1 cellular context compared by ENCODE assay signal in genomic region chr5:16889972-16890519, GRCh38.
TF ChIP-seq lines count a peak whose summit lies in the region.

No MANE protein-coding gene starts in this region.

TF ChIP-seq in HCT116, 20 proteins besides CTCF, POLR2A, EP300 and RAD21 (continued from another document):
- TF ChIP-seq CBX3 (IDR thresholded peaks at IDR 0.05; ENCODE audit: low read depth) (no peak), REST (IDR thresholded peaks at IDR 0.05; ENCODE audit: low read depth) (no peak), ZNF274 (IDR thresholded peaks at IDR 0.05; ENCODE audit: low read depth, low read length) (no peak), POLR2AphosphoS5 (IDR thresholded peaks at IDR 0.05; ENCODE audit: low read depth, low read length) (no peak), ZBTB33 (IDR thresholded peaks at IDR 0.05; ENCODE audit: extremely low read depth, insufficient replicate concordance, low read length) (no peak), ELF1 (IDR thresholded peaks at IDR 0.05; ENCODE audit: borderline replicate concordance, low read depth) (no peak), TCF7L2 (IDR thresholded peaks at IDR 0.05; ENCODE audit: borderline replicate concordance, extremely low read depth, insufficient read depth, insufficient read length) (no peak), ZFX (IDR thresholded peaks at IDR 0.05) (no peak), SP1 (IDR thresholded peaks at IDR 0.05; ENCODE audit: low read depth) (peak; percentile 60)
